In the genomic region with DNA sequence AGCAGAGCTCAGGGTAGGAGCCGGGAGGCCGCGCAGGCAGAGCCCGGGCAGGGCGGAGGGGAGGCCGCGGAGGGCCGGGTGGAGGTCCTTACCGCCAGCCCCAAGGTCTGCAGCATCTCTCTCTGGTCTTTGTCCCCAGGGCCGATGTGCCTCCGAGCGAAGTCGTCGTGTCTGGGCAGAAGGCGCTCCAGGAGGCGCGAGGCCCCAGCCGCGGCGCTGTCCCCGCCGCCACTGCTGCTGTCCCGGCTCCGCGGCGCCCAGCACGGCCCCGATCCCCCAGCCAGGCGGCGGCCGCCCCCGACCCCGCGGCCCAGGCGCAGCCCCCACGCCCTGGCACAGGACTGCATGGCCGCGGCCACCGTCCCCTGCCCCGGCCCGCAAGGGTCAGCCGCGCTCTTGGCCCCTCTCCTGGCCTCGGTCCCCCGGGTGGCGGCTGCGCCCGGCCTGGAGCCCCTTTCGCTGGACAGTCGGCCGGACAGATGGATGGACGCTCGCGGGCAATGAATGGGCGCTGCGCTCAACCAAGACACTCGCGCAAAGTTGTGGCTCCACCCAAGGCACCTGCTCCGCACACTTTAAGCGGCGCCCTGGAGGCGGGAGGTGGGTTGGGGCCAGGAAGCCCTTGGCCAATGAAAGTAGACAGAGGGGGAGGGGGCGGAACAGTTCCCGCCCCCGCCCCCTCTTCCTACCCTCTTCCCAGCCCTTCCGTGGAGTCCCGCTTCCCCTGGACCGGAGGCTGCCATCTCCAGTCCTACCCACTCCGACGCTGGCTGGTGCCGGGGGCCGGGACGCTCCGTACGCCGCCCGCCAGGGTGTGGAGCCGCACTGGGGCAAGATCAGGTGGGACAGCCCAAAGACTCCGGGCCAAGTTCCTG, we compare ENCODE assay signal across 9 cellular contexts. TPM values are rescaled to one million over a fixed set of nuclear protein-coding genes. Genes with fewer than 3 reads are reported as not detected.
DNase-seq lines count a peak whose midpoint lies in the region; ATAC-seq, FAIRE-seq and TF ChIP-seq lines count a peak whose summit lies in the region.
"Had no signal": no experiment of that assay in that cellular context is flagged by ENCODE, and none has a peak within 500 bp of the region (broad histone marks: within the 10 kb centered on the region; RNA-seq: fewer than 3 reads in every experiment).

Gene GLDC (minus strand): TSS at position 577 of the 875 bp plus-strand sequence. CDS start 230 bp downstream, at position 347.

- no peak within 1 kb of the TSS for H3K23ac ChIP-seq in H9 (ENCODE audit: insufficient read length, low read depth, low read length)

- peaks cover 36% of the 10 kb centered on the region; the same call in 1 of the 2 replicates for H3K79me2 ChIP-seq in H9 (ENCODE audit: insufficient read depth, low read length)

- peak within 1 kb of the TSS; percentile 81 for H3K18ac ChIP-seq in H9 (ENCODE audit: insufficient read length, low read depth, low read length)

- H2BK5ac ChIP-seq in H9 (ENCODE audit: insufficient read length, low read length) = no peak within 1 kb of the TSS

- no peaks in the 10 kb centered on the region for H3K36me3 ChIP-seq in effector memory CD4-positive, alpha-beta T cell (ENCODE audit: control insufficient read depth, insufficient read depth, low read length)

- no peak within 1 kb of the TSS for H2BK120ac ChIP-seq in H9 (ENCODE audit: low read depth, low read length, poor library complexity, severe bottlenecking)

- H4K5ac ChIP-seq in H9 (ENCODE audit: insufficient read length, low read depth, low read length) = peak within 1 kb of the TSS; percentile 75

- H3K27ac Mint-ChIP-seq in H9 (peak within 1 kb of the TSS in 2 of 3 experiments; percentile 70 to 87; a peak in 6 of 7 replicates), mesothelial cell of epicardium (no peak within 1 kb of the TSS)
- H3K27ac Mint-ChIP-seq in activated CD4-positive, alpha-beta T cell treated with anti-CD3 and anti-CD28 coated beads for 36 hours = peak within 1 kb of the TSS; percentile 47
- peak within 1 kb of the TSS; percentile 1 for H3K27ac Mint-ChIP-seq in stimulated activated effector memory CD8-positive, alpha-beta T cell treated with anti-CD3 and anti-CD28 coated beads, Interleukin-12 subunit alpha, Interleukin-12 subunit beta, amount 100 ng/mL, for 72 hours

- no peak for TF ChIP-seq CTCF in H9 (conservative IDR thresholded peaks at IDR 0.05)
- no peak for TF ChIP-seq CTCF in mesothelial cell of epicardium (IDR thresholded peaks at IDR 0.05; ENCODE audit: unreplicated experiment)

- POLR2A ChIA-PET in activated CD4-positive, alpha-beta T cell treated with anti-CD3 and anti-CD28 coated beads for 36 hours (lab: Charles Lee) = no interaction called here

- TF ChIP-seq POLR2A in GM12892 (IDR thresholded peaks at IDR 0.05; ENCODE audit: low read depth, low read length) = peak; percentile 77

- H4K8ac ChIP-seq in H9 (replicated peaks; ENCODE audit: insufficient read length, low read depth, low read length) = no peak within 1 kb of the TSS

- peak; percentile 89 for FAIRE-seq in GM12892 (lab: Jason Lieb, UNC)

- CTCF ChIA-PET in activated CD4-positive, alpha-beta T cell treated with anti-CD3 and anti-CD28 coated beads for 36 hours (lab: Charles Lee) = interaction anchor here (0.6 to 1.0 kb wide), 4 partner anchors 10 to 60 kb away, joined by 3 to 4 read pairs (median 3); no protein-coding TSS in a partner anchor

- no peak within 1 kb of the TSS for H3T11ph ChIP-seq in H9 (ENCODE audit: low read length)

- ATAC-seq in activated CD4-positive, alpha-beta T cell treated with anti-CD3 and anti-CD28 coated beads for 36 hours = peak; percentile 70
- peak; percentile 70 for ATAC-seq in stimulated activated effector memory CD8-positive, alpha-beta T cell treated with anti-CD3 and anti-CD28 coated beads, Interleukin-12 subunit alpha, Interleukin-12 subunit beta, amount 100 ng/mL, for 72 hours

- no peak within 1 kb of the TSS for H2BK12ac ChIP-seq in H9 (ENCODE audit: insufficient read length, low read depth, low read length)

- intact Hi-C loops in activated CD4-positive, alpha-beta T cell treated with anti-CD3 and anti-CD28 coated beads for 36 hours (cut with DNase I, micrococcal nuclease) = loop anchor here (1.0 to 5.0 kb wide), 2 partner anchors 36 to 48 kb away; no protein-coding TSS in a partner anchor

- H3K4me3 Mint-ChIP-seq in H9 (peak within 1 kb of the TSS; percentile 83 to 95), mesothelial cell of epicardium (peak within 1 kb of the TSS; percentile 71)
- peak within 1 kb of the TSS; percentile 71 for H3K4me3 Mint-ChIP-seq in activated CD4-positive, alpha-beta T cell treated with anti-CD3 and anti-CD28 coated beads for 36 hours
- H3K4me3 Mint-ChIP-seq in stimulated activated effector memory CD8-positive, alpha-beta T cell treated with anti-CD3 and anti-CD28 coated beads, Interleukin-12 subunit alpha, Interleukin-12 subunit beta, amount 100 ng/mL, for 72 hours = peak within 1 kb of the TSS; percentile 74

- H3K4me1 ChIP-seq in H9 (ENCODE audit: insufficient read depth, low read length) = peaks cover 10% of the 10 kb centered on the region
- peaks cover 14% of the 10 kb centered on the region for H3K4me1 ChIP-seq in effector memory CD4-positive, alpha-beta T cell (ENCODE audit: control insufficient read depth, insufficient read depth, low read length, poor library complexity, severe bottlenecking)

- peak within 1 kb of the TSS; percentile 59 for H3K4me2 ChIP-seq in H9 (ENCODE audit: insufficient read depth, insufficient read length, low read length)

- no peaks in the 10 kb centered on the region for H4K20me1 ChIP-seq in H9 (ENCODE audit: control insufficient read depth, insufficient read depth, insufficient read length)

- peaks cover 15% of the 10 kb centered on the region for H3K23me2 ChIP-seq in H9 (ENCODE audit: insufficient read length, low read depth, low read length, poor library complexity, severe bottlenecking)

- H3K56ac ChIP-seq in H9 (ENCODE audit: insufficient read length, low read depth, low read length) = no peak within 1 kb of the TSS

- peaks cover 16 to 37% (median 31%) of the 10 kb centered on the region in 3 experiments for H3K36me3 Mint-ChIP-seq in H9 (ENCODE audit: insufficient read depth in 1 of 3, low read depth in 3 of 3)
- H3K36me3 Mint-ChIP-seq in activated CD4-positive, alpha-beta T cell treated with anti-CD3 and anti-CD28 coated beads for 36 hours (ENCODE audit: low read depth) = no peaks in the 10 kb centered on the region
- no peaks in the 10 kb centered on the region for H3K36me3 Mint-ChIP-seq in mesothelial cell of epicardium
- H3K36me3 Mint-ChIP-seq in stimulated activated effector memory CD8-positive, alpha-beta T cell treated with anti-CD3 and anti-CD28 coated beads, Interleukin-12 subunit alpha, Interleukin-12 subunit beta, amount 100 ng/mL, for 72 hours = no peaks in the 10 kb centered on the region

- H3K14ac ChIP-seq in H9 (ENCODE audit: insufficient read depth, low read length) = peak within 1 kb of the TSS; percentile 81

- H4K91ac ChIP-seq in H9 (ENCODE audit: insufficient read length, low read depth, low read length) = no peak within 1 kb of the TSS

- H3K27me3 ChIP-seq in H9 (ENCODE audit: insufficient read depth, low read length) = no peaks in the 10 kb centered on the region
- H3K27me3 ChIP-seq in effector memory CD4-positive, alpha-beta T cell (replicated peaks; ENCODE audit: control insufficient read depth, insufficient read depth, low read length, poor library complexity, severe bottlenecking) = peaks cover 33% of the 10 kb centered on the region

- H2AK5ac ChIP-seq in H9 (ENCODE audit: insufficient read length, low read length) = no peak within 1 kb of the TSS

- peaks cover 7% of the 10 kb centered on the region for H3K79me1 ChIP-seq in H9 (ENCODE audit: insufficient read depth, low read depth, low read length, poor library complexity, severe bottlenecking)

- H2BK15ac ChIP-seq in H9 (ENCODE audit: low read depth, low read length) = no peak within 1 kb of the TSS

- DNase-seq in GM12892 (ENCODE audit: insufficient read length) (peak; percentile 90), H9 (peak; percentile 94), NCI-H146 (lab: John Stamatoyannopoulos, UW) (peak; percentile 91), mesothelial cell of epicardium (ENCODE audit: low spot score in 2 of 2, unreplicated experiment in 2 of 2) (peak; percentile 31 to 53), LoVo (ENCODE audit: low spot score) (no peak)
- peak; percentile 68 for DNase-seq in activated CD4-positive, alpha-beta T cell treated with anti-CD3 and anti-CD28 coated beads for 36 hours
- DNase-seq in effector memory CD4-positive, alpha-beta T cell = peak in 2 of 3 donors; percentile 8 to 9
- peak; percentile 8 to 56 for DNase-seq in stimulated activated effector memory CD8-positive, alpha-beta T cell treated with anti-CD3 and anti-CD28 coated beads, Interleukin-12 subunit alpha, Interleukin-12 subunit beta, amount 100 ng/mL, for 72 hours (ENCODE audit: low spot score in 2 of 2)

- peaks cover 45 to 46% of the 10 kb centered on the region in 2 experiments for H3K4me1 Mint-ChIP-seq in H9
- peaks cover 17% of the 10 kb centered on the region for H3K4me1 Mint-ChIP-seq in activated CD4-positive, alpha-beta T cell treated with anti-CD3 and anti-CD28 coated beads for 36 hours
- peaks cover 19% of the 10 kb centered on the region for H3K4me1 Mint-ChIP-seq in mesothelial cell of epicardium
- peaks cover 22% of the 10 kb centered on the region for H3K4me1 Mint-ChIP-seq in stimulated activated effector memory CD8-positive, alpha-beta T cell treated with anti-CD3 and anti-CD28 coated beads, Interleukin-12 subunit alpha, Interleukin-12 subunit beta, amount 100 ng/mL, for 72 hours

- H3K9me3 ChIP-seq in H9 (ENCODE audit: control insufficient read depth, low read depth, low read length) = no peaks in the 10 kb centered on the region
- no peaks in the 10 kb centered on the region for H3K9me3 ChIP-seq in effector memory CD4-positive, alpha-beta T cell (ENCODE audit: control insufficient read depth, low read length)

- no peak within 1 kb of the TSS for H3K4ac ChIP-seq in H9 (ENCODE audit: low read depth, low read length)

- H2AFZ ChIP-seq in H9 (ENCODE audit: low read length) = no peak within 1 kb of the TSS

- H2BK20ac ChIP-seq in H9 (ENCODE audit: low read depth, low read length, poor library complexity, severe bottlenecking) = no peak within 1 kb of the TSS

- peak within 1 kb of the TSS; percentile 85 for H3K9ac ChIP-seq in H9 (ENCODE audit: extremely low read depth, insufficient read length, low read length)

- no peak within 1 kb of the TSS for H3K27ac ChIP-seq in H9 (ENCODE audit: insufficient read length, low read depth, low read length)
- no peak within 1 kb of the TSS for H3K27ac ChIP-seq in effector memory CD4-positive, alpha-beta T cell (ENCODE audit: insufficient read depth, low read length, poor library complexity, severe bottlenecking)
- H3K27ac ChIP-seq: epithelial cell of prostate had no signal

- peak within 1 kb of the TSS; percentile 57 for H3K4me3 ChIP-seq in effector memory CD4-positive, alpha-beta T cell (ENCODE audit: insufficient read depth, low read depth, low read length, poor library complexity, severe bottlenecking)

- H3K9me3 Mint-ChIP-seq in H9 (no peaks in the 10 kb centered on the region), mesothelial cell of epicardium (no peaks in the 10 kb centered on the region)
- H3K9me3 Mint-ChIP-seq in activated CD4-positive, alpha-beta T cell treated with anti-CD3 and anti-CD28 coated beads for 36 hours (ENCODE audit: low read depth) = no peaks in the 10 kb centered on the region
- H3K9me3 Mint-ChIP-seq in stimulated activated effector memory CD8-positive, alpha-beta T cell treated with anti-CD3 and anti-CD28 coated beads, Interleukin-12 subunit alpha, Interleukin-12 subunit beta, amount 100 ng/mL, for 72 hours = no peaks in the 10 kb centered on the region

- H3K27me3 Mint-ChIP-seq in H9 (ENCODE audit: low read depth) (peaks cover 11% of the 10 kb centered on the region), mesothelial cell of epicardium (ENCODE audit: low read depth) (peaks cover 69% of the 10 kb centered on the region)
- peaks cover 59% of the 10 kb centered on the region for H3K27me3 Mint-ChIP-seq in activated CD4-positive, alpha-beta T cell treated with anti-CD3 and anti-CD28 coated beads for 36 hours

- WGBS in H9 (ENCODE audit: extremely low coverage, insufficient read length, low lambda C conversion rate) = no CpG with 5 or more reads among the region's 79 CpGs

RNA-seq across cellular contexts. Expression of gene GLDC, which starts in this region (rescaled TPM):
- 69.5 TPM for polyA plus RNA-seq in GM12892 (2012; ENCODE audit: missing spikeins)
- total RNA-seq in H9 (2021) (74.4 and 74.6 TPM in 2 replicates), mesothelial cell of epicardium (1.0 to 2.0 TPM (median 1.5 TPM) in 3 replicates)
- total RNA-seq in activated CD4-positive, alpha-beta T cell treated with anti-CD3 and anti-CD28 coated beads for 36 hours = 1 to 10 TPM in 1 of 2 experiments, under 1 TPM in 1; 0.95 to 1.8 TPM

Comparison
In these comparisons a context has a peak if more than half of its experiments do, and no peak if none do; other contexts are left out.
1. RNA of gene GLDC (total RNA-seq): 74.4 to 74.6 TPM in H9; 1.0 to 2.0 TPM in mesothelial cell of epicardium and 0.95 to 1.8 TPM in activated CD4-positive, alpha-beta T cell treated with anti-CD3 and anti-CD28 coated beads for 36 hours; every median in the first group is over 10 times any median in the second.
2. Peak in every context shown above with its lines, with median percentiles within 50 percentile points of each other: H3K4me3 Mint-ChIP-seq.